ENCODE assay signal across 20 cellular contexts in the genomic region with DNA sequence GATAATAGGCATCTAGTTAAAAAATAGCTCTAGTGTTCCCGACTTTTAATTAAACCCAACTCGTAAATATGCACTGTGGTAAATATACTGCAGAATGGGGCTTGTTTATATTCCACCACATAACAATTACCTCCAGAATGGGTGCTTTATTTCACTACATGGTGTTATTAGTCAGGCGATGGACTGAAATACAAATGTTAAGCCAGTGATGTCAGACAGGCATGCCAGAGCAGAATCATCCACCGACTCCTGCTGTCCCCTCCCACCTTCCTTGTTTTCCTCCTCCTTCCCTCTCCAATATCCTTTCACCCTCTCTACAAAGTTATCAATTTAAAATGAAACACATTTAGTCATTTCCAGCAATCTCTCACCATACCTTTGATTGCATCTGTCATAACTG.
"Had no signal": no experiment of that assay in that cellular context is flagged by ENCODE, and none has a peak within 500 bp of the region (broad histone marks: within the 10 kb centered on the region; RNA-seq: fewer than 3 reads in every experiment).

No MANE protein-coding gene starts in this region.

- H3K4me3 ChIP-seq: esophagus squamous epithelium, heart left ventricle, left ventricle myocardium inferior, lower lobe of right lung, prostate gland, right lobe of liver, tibial artery, upper lobe of left lung, uterus had no signal

- H3K36me3 Mint-ChIP-seq: stimulated activated effector memory CD8-positive, alpha-beta T cell treated with anti-CD3 and anti-CD28 coated beads, Interleukin-12 subunit alpha, Interleukin-12 subunit beta, amount 100 ng/mL, for 72 hours had no signal

- H3K4me3 Mint-ChIP-seq: effector memory CD8-positive, alpha-beta T cell; naive B cell; nephron; stimulated activated effector memory CD8-positive, alpha-beta T cell treated with anti-CD3 and anti-CD28 coated beads, Interleukin-12 subunit alpha, Interleukin-12 subunit beta, amount 100 ng/mL, for 72 hours; stimulated activated naive CD8-positive, alpha-beta T cell treated with anti-CD3 and anti-CD28 coated beads, Interleukin-15, Interleukin-2, amounts not matched to agents 100 ng/mL and 50 ng/mL, for 24 hours had no signal

- H3K27me3 Mint-ChIP-seq: effector memory CD8-positive, alpha-beta T cell; naive B cell; stimulated activated naive CD8-positive, alpha-beta T cell treated with anti-CD3 and anti-CD28 coated beads, Interleukin-15, Interleukin-2, amounts not matched to agents 100 ng/mL and 50 ng/mL, for 24 hours had no signal

- DNase-seq: effector memory CD8-positive, alpha-beta T cell; esophagus squamous epithelium; heart left ventricle; hypothalamus; left ventricle myocardium inferior; lower lobe of right lung; mesenchymal stem cell; naive B cell; occipital lobe; retina; right lobe of liver; stimulated activated CD4-positive, alpha-beta T cell treated with anti-CD3 and anti-CD28 coated beads, Interleukin-4, amount 100 ng/mL, for 1 hour; stimulated activated CD8-positive, alpha-beta memory T cell treated with anti-CD3 and anti-CD28 coated beads, Interleukin-4, amount 100 ng/mL, for 48 hours; tibial artery; upper lobe of left lung; uterus had no signal

- H3K9me3 Mint-ChIP-seq: nephron had no signal

- H3K4me1 Mint-ChIP-seq: stimulated activated effector memory CD8-positive, alpha-beta T cell treated with anti-CD3 and anti-CD28 coated beads, Interleukin-12 subunit alpha, Interleukin-12 subunit beta, amount 100 ng/mL, for 72 hours had no signal

- ATAC-seq: effector memory CD8-positive, alpha-beta T cell; heart left ventricle; lower lobe of right lung; right lobe of liver; stimulated activated effector memory CD8-positive, alpha-beta T cell treated with anti-CD3 and anti-CD28 coated beads, Interleukin-12 subunit alpha, Interleukin-12 subunit beta, amount 100 ng/mL, for 72 hours had no signal

- H3K27ac Mint-ChIP-seq: effector memory CD8-positive, alpha-beta T cell; stimulated activated effector memory CD8-positive, alpha-beta T cell treated with anti-CD3 and anti-CD28 coated beads, Interleukin-12 subunit alpha, Interleukin-12 subunit beta, amount 100 ng/mL, for 72 hours; stimulated activated naive CD8-positive, alpha-beta T cell treated with anti-CD3 and anti-CD28 coated beads, Interleukin-15, Interleukin-2, amounts not matched to agents 100 ng/mL and 50 ng/mL, for 24 hours had no signal
